In the genomic region with DNA sequence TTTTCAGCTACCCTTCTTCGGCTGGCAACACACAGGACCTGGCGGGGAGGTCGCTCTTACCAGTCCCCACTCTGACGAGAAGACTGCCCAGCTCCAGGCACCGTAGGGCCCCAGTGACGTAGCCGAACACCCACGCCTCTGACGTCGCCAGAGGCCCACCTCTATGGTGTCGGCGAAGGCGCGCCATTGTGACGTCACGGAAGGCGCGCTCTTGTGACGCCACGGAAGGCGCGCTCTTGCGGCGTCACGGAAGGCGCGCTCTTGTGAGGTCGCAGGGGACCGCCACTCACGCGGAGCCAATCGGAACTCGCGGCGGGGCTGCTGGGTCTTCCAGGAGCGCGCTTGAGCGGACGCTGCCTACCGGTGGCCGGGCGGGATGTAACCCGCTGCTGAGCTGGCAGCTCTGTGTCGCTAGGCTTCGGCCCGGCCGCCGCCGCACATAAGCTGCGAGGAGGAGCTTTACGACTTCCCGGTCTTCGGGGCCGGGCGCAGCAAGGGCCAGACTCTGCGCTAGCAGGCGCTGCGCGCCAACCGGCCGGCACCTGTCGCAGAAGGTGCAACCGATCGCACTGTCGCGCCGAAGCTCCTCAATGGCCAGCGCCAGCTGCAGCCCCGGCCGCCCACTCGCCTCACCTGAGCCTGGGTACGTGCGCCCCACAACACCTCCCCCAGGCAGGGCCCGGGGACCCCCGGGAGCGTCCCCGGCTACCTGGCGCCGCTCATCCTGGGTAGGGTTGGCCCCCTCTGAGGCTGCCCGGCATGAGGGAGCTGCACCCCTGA, we compare ENCODE assay signal across 8 cellular contexts.
DNase-seq lines count a peak whose midpoint lies in the region; ATAC-seq and TF ChIP-seq lines count a peak whose summit lies in the region.
"Not testable (repeated sequence)": the region's sequence is repeated elsewhere in the genome, so short reads cannot be mapped to it uniquely, and the experiment has no call there.

No MANE protein-coding gene starts in this region.

- not testable (repeated sequence) for H3K9me3 Mint-ChIP-seq in T-cell; progenitor cell of endocrine pancreas (ENCODE audit: low read depth)

- H3K27me3 Mint-ChIP-seq in T-cell, progenitor cell of endocrine pancreas: not testable (repeated sequence)

- H3K36me3 ChIP-seq in left ventricle myocardium inferior = not testable (repeated sequence)

- ATAC-seq in HG02870 (IDR thresholded peaks at IDR 0.05; ENCODE audit: unreplicated experiment) (peak; percentile 98), T-cell (replicated peaks in 1 of 4) (peak; percentile 97 to 99 (median 98))

- H3K36me3 Mint-ChIP-seq in T-cell; progenitor cell of endocrine pancreas (ENCODE audit: insufficient read depth): not testable (repeated sequence)

- intact Hi-C loops in left ventricle myocardium inferior (cut with micrococcal nuclease) = not testable (repeated sequence)

- POLR2A ChIA-PET in T-cell (lab: Charles Lee) = interaction anchor here (0.6 to 1.7 kb wide), 5 partner anchors 154 to 1618 kb away, joined by 3 to 13 read pairs (median 6); a partner anchor contains a TSS

- H3K4me1 ChIP-seq in left ventricle myocardium inferior = peaks cover 18% of the 10 kb centered on the region

- H3K4me3 Mint-ChIP-seq in T-cell (peak overlapping the region; percentile 89 to 90 (median 90)), progenitor cell of endocrine pancreas (ENCODE audit: low read depth) (peak overlapping the region; percentile 91)

- peak; percentile 5 for TF ChIP-seq CTCF in GM13977 (IDR thresholded peaks at IDR 0.05; ENCODE audit: extremely low read depth, insufficient read depth, missing control alignments)
- not testable (repeated sequence) for TF ChIP-seq CTCF in left ventricle myocardium inferior (IDR thresholded peaks at IDR 0.05; ENCODE audit: borderline replicate concordance); progenitor cell of endocrine pancreas (IDR thresholded peaks at IDR 0.05; ENCODE audit: unreplicated experiment)

- in situ Hi-C loops in GM13977 (cut with MboI; ENCODE audit: low pct_unique_long_range_greater_than_20kb, low sequenced_read_pairs, unreplicated experiment) = not testable (repeated sequence)

- H3K9me3 ChIP-seq in left ventricle myocardium inferior (replicated peaks) = not testable (repeated sequence)

- not testable (repeated sequence) for H3K27me3 ChIP-seq in left ventricle myocardium inferior (ENCODE audit: low read depth)

- H3K27ac ChIP-seq in left ventricle myocardium inferior (replicated peaks) = peak overlapping the region; percentile 93

- peak overlapping the region; percentile 96 to 99 for H3K27ac Mint-ChIP-seq in T-cell
- H3K27ac Mint-ChIP-seq in progenitor cell of endocrine pancreas = peak overlapping the region; percentile 99

- DNase-seq in GM13977 (ENCODE audit: low spot score) = peak; percentile 86
- peak; percentile 92 for DNase-seq in NCI-H146 (lab: John Stamatoyannopoulos, UW)
- peak; percentile 82 to 100 (median 93) for DNase-seq in T-cell
- peak; percentile 43 to 100 (median 92) for DNase-seq in amygdala (lab: John Stamatoyannopoulos, UW)
- DNase-seq in left ventricle myocardium inferior = peak; percentile 94
- DNase-seq in progenitor cell of endocrine pancreas (ENCODE audit: low spot score, unreplicated experiment) = peak; percentile 86
- DNase-seq in ureter (ENCODE audit: low spot score) = peak; percentile 95

- H3K4me1 Mint-ChIP-seq in T-cell = peaks cover 7 to 18% (median 14%) of the 10 kb centered on the region in 3 donors
- not testable (repeated sequence) for H3K4me1 Mint-ChIP-seq in progenitor cell of endocrine pancreas (ENCODE audit: low read depth)

- CTCF ChIA-PET in T-cell (lab: Charles Lee) = interaction anchor here in 1 of 2 donors (0.6 to 1.1 kb wide), 3 partner anchors 413 to 1744 kb away, joined by 3 to 4 read pairs (median 3); no protein-coding TSS in a partner anchor

- H3K4me3 ChIP-seq in left ventricle myocardium inferior = peak overlapping the region; percentile 90

Comparison
In these comparisons a context has a peak if more than half of its experiments do, and no peak if none do; other contexts are left out.
1. Peak in every context shown above with its lines: DNase-seq, ATAC-seq, H3K4me3 ChIP-seq and H3K27ac ChIP-seq.